9 cellular contexts compared by ENCODE assay signal in the genomic region with DNA sequence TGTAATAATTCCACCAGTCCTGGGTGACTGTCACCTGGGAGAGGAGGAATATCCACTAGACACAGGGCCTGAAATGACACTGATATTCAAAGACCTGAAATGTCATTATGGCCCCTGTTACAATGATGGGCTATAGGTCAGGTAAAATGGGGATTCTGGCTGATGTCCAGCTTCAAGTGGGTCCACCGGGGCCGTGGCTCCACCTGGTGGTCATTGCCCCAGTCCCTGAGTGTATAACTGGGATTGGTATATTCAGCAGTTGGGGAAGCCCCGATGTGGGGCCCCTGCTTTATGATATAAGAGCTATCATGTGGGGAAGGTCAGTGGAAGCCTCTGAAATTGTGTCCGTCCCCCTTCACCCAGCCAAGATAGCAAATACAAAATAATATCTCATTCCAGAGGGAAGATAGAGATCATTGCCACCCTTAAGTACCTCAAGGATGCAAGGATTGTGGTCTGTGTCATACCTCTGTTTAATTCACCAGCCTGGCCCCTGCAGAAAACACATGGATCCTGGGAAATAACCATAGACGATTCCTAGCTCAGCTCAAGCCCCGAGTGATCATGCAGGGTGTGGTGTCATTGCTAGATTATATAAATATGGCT. TPM values are rescaled to one million over a fixed set of nuclear protein-coding genes. Genes with fewer than 3 reads are reported as not detected.
DNase-seq lines count a peak whose midpoint lies in the region; ATAC-seq, FAIRE-seq and TF ChIP-seq lines count a peak whose summit lies in the region.
"Had no signal": no experiment of that assay in that cellular context is flagged by ENCODE, and none has a peak within 500 bp of the region (broad histone marks: within the 10 kb centered on the region; RNA-seq: fewer than 3 reads in every experiment).

No MANE protein-coding gene starts in this region.

- no peaks in the 10 kb centered on the region for H3K27me3 Mint-ChIP-seq in natural killer cell treated with Interleukin-12 subunit alpha and Interleukin-12 subunit beta and Interleukin-15 and Interleukin-18, amount 100 ng/mL, for 72 hours

- TF ChIP-seq CTCF in OCI-LY3 (IDR thresholded peaks at IDR 0.05; ENCODE audit: low read depth, low read length), result peak; percentile 97

- no peaks in the 10 kb centered on the region for H4K20me1 ChIP-seq in OCI-LY3 (ENCODE audit: insufficient read depth, low read length)

- peak; percentile 72 for DNase-seq in AG08395 (ENCODE audit: low spot score)
- no peak for DNase-seq in GM19239 (ENCODE audit: insufficient read length, low spot score)
- DNase-seq in activated T-cell treated with anti-CD3 and anti-CD28 coated beads for 48 hours (ENCODE audit: low read depth), result peak; percentile 38
- peak; percentile 79 for DNase-seq in natural killer cell treated with Interleukin-12 subunit alpha and Interleukin-12 subunit beta and Interleukin-15 and Interleukin-18, amount 100 ng/mL, for 72 hours (ENCODE audit: low spot score)
- DNase-seq in GM19238 (ENCODE audit: insufficient read length, low spot score), result no peak

- H3K4me1 ChIP-seq in OCI-LY3 (ENCODE audit: low read length), result peaks cover 38% of the 10 kb centered on the region

- no peaks in the 10 kb centered on the region for H3K9me3 Mint-ChIP-seq in natural killer cell treated with Interleukin-12 subunit alpha and Interleukin-12 subunit beta and Interleukin-15 and Interleukin-18, amount 100 ng/mL, for 72 hours

- H3K9ac ChIP-seq in OCI-LY3 (ENCODE audit: low read length), result no peak overlapping the region

- no peak overlapping the region for H3K4me3 Mint-ChIP-seq in natural killer cell treated with Interleukin-12 subunit alpha and Interleukin-12 subunit beta and Interleukin-15 and Interleukin-18, amount 100 ng/mL, for 72 hours

- no peaks in the 10 kb centered on the region for H3K27me3 ChIP-seq in OCI-LY3 (ENCODE audit: low read depth, low read length)

- H3K9me3 ChIP-seq in OCI-LY3 (ENCODE audit: insufficient read depth, low read length), result no peaks in the 10 kb centered on the region

- no peak overlapping the region for H2AFZ ChIP-seq in OCI-LY3 (ENCODE audit: low read depth, low read length)

- peak; percentile 48 for ATAC-seq in esophagus mucosa
- peak; percentile 76 to 81 for ATAC-seq in natural killer cell treated with Interleukin-12 subunit alpha and Interleukin-12 subunit beta and Interleukin-15 and Interleukin-18, amount 100 ng/mL, for 72 hours
- no peak for ATAC-seq in HG02970 (IDR thresholded peaks at IDR 0.05; ENCODE audit: low FRiP score, unreplicated experiment)

- H3K36me3 ChIP-seq in OCI-LY3 (replicated peaks; ENCODE audit: low read depth, low read length), result no peaks in the 10 kb centered on the region

- no peaks in the 10 kb centered on the region for H3K36me3 Mint-ChIP-seq in natural killer cell treated with Interleukin-12 subunit alpha and Interleukin-12 subunit beta and Interleukin-15 and Interleukin-18, amount 100 ng/mL, for 72 hours

- H3K27ac Mint-ChIP-seq in natural killer cell treated with Interleukin-12 subunit alpha and Interleukin-12 subunit beta and Interleukin-15 and Interleukin-18, amount 100 ng/mL, for 72 hours, result no peak overlapping the region

- peak; percentile 81 for FAIRE-seq in GM19239 (lab: Jason Lieb, UNC)

- H3K4me2 ChIP-seq in OCI-LY3 (ENCODE audit: low read length), result peak overlapping the region; percentile 33; the same call in 1 of the 2 replicates

- H3K4me3 ChIP-seq in OCI-LY3 (ENCODE audit: low read length), result no peak overlapping the region

- no peaks in the 10 kb centered on the region for H3K79me2 ChIP-seq in OCI-LY3 (ENCODE audit: low read length)

- no peak overlapping the region for H3K27ac ChIP-seq in OCI-LY3 (ENCODE audit: low read length)
- H3K27ac ChIP-seq: epithelial cell of prostate had no signal

- H3K4me1 Mint-ChIP-seq in natural killer cell treated with Interleukin-12 subunit alpha and Interleukin-12 subunit beta and Interleukin-15 and Interleukin-18, amount 100 ng/mL, for 72 hours (ENCODE audit: low read depth in 2 of 2), result peaks cover 3 to 4% of the 10 kb centered on the region in 2 donors

RNA-seq across cellular contexts. Expression of a gene that starts 19.3 kb away (rescaled TPM):
- 4.1 TPM for total RNA-seq in esophagus mucosa
- 10 to 100 TPM; 40.9 to 65.2 TPM for total RNA-seq in natural killer cell treated with Interleukin-12 subunit alpha and Interleukin-12 subunit beta and Interleukin-15 and Interleukin-18, amount 100 ng/mL, for 72 hours

Comparison
In these comparisons a context has a peak if more than half of its experiments do, and no peak if none do; other contexts are left out.
1. DNase-seq: peak in AG08395 (single experiment), activated T-cell treated with anti-CD3 and anti-CD28 coated beads for 48 hours (single experiment) and natural killer cell treated with Interleukin-12 subunit alpha and Interleukin-12 subunit beta and Interleukin-15 and Interleukin-18, amount 100 ng/mL, for 72 hours (single experiment); none in GM19239 (single experiment) and GM19238 (single experiment).